Comparison of ENCODE assay signal across 11 cellular contexts in genomic region chr9:22064957-22065356, GRCh38.
"Had no signal": no experiment of that assay in that cellular context is flagged by ENCODE, and none has a peak within 500 bp of the region (broad histone marks: within the 10 kb centered on the region; RNA-seq: fewer than 3 reads in every experiment).

No MANE protein-coding gene starts in this region.

- H3K9me3 ChIP-seq: neutrophil had no signal

- H3K4me3 Mint-ChIP-seq: memory B cell; natural killer cell; stimulated activated memory B cell treated with anti-CD40 and anti-IgM and Interleukin-4, amounts not matched to agents 10 μg/mL and 1 μg/mL and 100 μg/mL, for 72 hours had no signal

- H3K9me3 Mint-ChIP-seq: memory B cell; natural killer cell; stimulated activated memory B cell treated with anti-CD40 and anti-IgM and Interleukin-4, amounts not matched to agents 10 μg/mL and 1 μg/mL and 100 μg/mL, for 72 hours had no signal

- H3K36me3 ChIP-seq: neutrophil had no signal

- H3K27me3 Mint-ChIP-seq: memory B cell; stimulated activated memory B cell treated with anti-CD40 and anti-IgM and Interleukin-4, amounts not matched to agents 10 μg/mL and 1 μg/mL and 100 μg/mL, for 72 hours had no signal

- H3K4me3 ChIP-seq: dorsolateral prefrontal cortex had no signal

- H3K27ac ChIP-seq: dorsolateral prefrontal cortex, neutrophil had no signal

- DNase-seq: activated CD4-positive, alpha-beta T cell treated with anti-CD3 and anti-CD28 coated beads, Interleukin-2, amount 50 U/mL, for 1 hour; activated gamma-delta T cell treated with Interleukin-2 at 50 U/mL for 16 hours; activated T-cell treated with anti-CD3 and anti-CD28 coated beads, Interleukin-2, amount 50 U/mL, for 48 hours; dorsolateral prefrontal cortex; islet precursor cell; natural killer cell; stimulated activated CD4-positive, alpha-beta T cell treated with anti-CD3 and anti-CD28 coated beads, Interleukin-2, amount 100 ng/mL, for 48 hours had no signal

- H3K4me1 Mint-ChIP-seq: memory B cell; natural killer cell; stimulated activated memory B cell treated with anti-CD40 and anti-IgM and Interleukin-4, amounts not matched to agents 10 μg/mL and 1 μg/mL and 100 μg/mL, for 72 hours had no signal

- H3K27ac Mint-ChIP-seq: memory B cell; natural killer cell; stimulated activated memory B cell treated with anti-CD40 and anti-IgM and Interleukin-4, amounts not matched to agents 10 μg/mL and 1 μg/mL and 100 μg/mL, for 72 hours had no signal

- H3K36me3 Mint-ChIP-seq: natural killer cell had no signal

- ATAC-seq: left lobe of liver; natural killer cell; stimulated activated memory B cell treated with anti-CD40 and anti-IgM and Interleukin-4, amounts not matched to agents 10 μg/mL and 1 μg/mL and 100 μg/mL, for 72 hours had no signal
